Comparison of ENCODE assay signal across 1 cellular context in the genomic region with DNA sequence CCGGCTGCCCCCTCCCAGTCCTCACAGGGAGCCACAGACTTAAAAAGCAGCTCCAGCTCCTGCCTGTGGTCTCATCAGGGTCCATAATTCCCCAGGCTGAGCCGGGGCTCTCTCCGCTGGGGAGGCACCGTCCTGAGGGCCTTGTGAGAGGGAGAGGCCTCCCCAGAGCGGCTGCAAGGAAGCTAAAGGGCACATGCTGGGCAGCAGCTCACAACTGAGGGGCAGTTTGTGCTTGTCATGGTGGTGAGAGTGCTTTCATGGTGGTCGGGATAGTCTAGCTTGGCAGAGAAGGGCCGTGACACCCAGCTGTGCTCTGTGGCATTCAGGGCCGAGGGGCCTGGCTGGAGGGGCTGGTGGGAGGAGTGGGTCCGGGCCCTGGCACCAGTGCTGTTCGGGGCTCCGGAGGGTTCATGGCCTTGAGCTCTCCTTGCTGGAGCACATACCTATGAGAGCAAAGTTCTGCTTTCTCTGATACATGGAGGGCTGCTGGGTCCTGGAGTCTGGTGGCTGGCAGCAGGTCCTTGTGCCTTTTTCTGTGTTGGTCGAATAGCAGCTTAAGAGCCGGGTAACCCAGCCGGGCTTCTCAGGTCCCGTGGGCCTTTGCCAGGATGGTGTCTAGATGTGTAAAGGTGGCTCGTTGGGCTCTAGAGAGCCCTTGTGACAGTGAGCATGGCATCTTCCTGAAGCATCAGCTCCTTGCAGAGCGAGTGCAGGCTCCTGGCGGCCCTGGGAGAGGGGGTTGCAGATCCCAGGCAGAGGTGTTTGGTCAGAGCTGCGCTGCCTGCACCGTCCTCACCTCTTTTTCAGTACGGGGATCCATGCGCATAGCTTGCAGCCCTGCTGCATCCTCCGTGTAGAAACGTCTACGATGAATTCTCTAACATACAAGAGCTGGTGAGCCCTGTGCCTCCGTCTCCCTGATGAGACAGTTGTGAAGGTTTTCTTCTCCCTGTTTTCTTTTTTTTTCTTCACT.
A peak's percentile ranks its signal among the peaks of the same experiment; 100 is the strongest.
TF ChIP-seq lines count a peak whose summit lies in the region.

No MANE protein-coding gene starts in this region.

TF ChIP-seq in HepG2, 621 proteins besides CTCF, POLR2A, EP300 and RAD21 (continued from another document and continues in another):
- TF ChIP-seq ZNF83 (CRISPR knock-in tag; IDR thresholded peaks at IDR 0.05; ENCODE audit: borderline replicate concordance) (no peak), HES4 (CRISPR knock-in tag; IDR thresholded peaks at IDR 0.05; ENCODE audit: borderline replicate concordance) (no peak), THAP11 (CRISPR knock-in tag; IDR thresholded peaks at IDR 0.05) (no peak), ZNF567 (CRISPR knock-in tag; IDR thresholded peaks at IDR 0.05; ENCODE audit: borderline replicate concordance) (no peak), ZNF230 (CRISPR knock-in tag; IDR thresholded peaks at IDR 0.05) (no peak), ZNF343 (CRISPR knock-in tag; IDR thresholded peaks at IDR 0.05) (no peak), ZNF17 (CRISPR knock-in tag; IDR thresholded peaks at IDR 0.05) (no peak), YEATS4 (CRISPR knock-in tag; IDR thresholded peaks at IDR 0.05; ENCODE audit: borderline replicate concordance) (no peak; the same call in 1 of the 2 replicates), ZNF354B (CRISPR knock-in tag; IDR thresholded peaks at IDR 0.05) (no peak), KLF12 (CRISPR knock-in tag; IDR thresholded peaks at IDR 0.05; ENCODE audit: borderline replicate concordance) (no peak), HHEX (CRISPR knock-in tag; IDR thresholded peaks at IDR 0.05) (no peak), SALL1 (CRISPR knock-in tag; IDR thresholded peaks at IDR 0.05) (peak; percentile 31; the same call in 1 of the 2 replicates), ZNF569 (CRISPR knock-in tag; IDR thresholded peaks at IDR 0.05; ENCODE audit: borderline replicate concordance) (no peak), KMT2B (CRISPR knock-in tag; IDR thresholded peaks at IDR 0.05) (no peak), ARNT (IDR thresholded peaks at IDR 0.05) (no peak), ZNF879 (CRISPR knock-in tag; IDR thresholded peaks at IDR 0.05) (no peak), CHD4 (IDR thresholded peaks at IDR 0.05; ENCODE audit: borderline replicate concordance, low read length) (no peak), PHF21A (CRISPR knock-in tag; IDR thresholded peaks at IDR 0.05) (peak; percentile 49; the same call in 1 of the 2 replicates), ZNF572 (CRISPR knock-in tag; IDR thresholded peaks at IDR 0.05) (no peak), CEBPB (IDR thresholded peaks at IDR 0.05; ENCODE audit: borderline replicate concordance, low read depth, low read length) (no peak), BHLHE40 (IDR thresholded peaks at IDR 0.05; ENCODE audit: low read length) (no peak), TBP (CRISPR knock-in tag; IDR thresholded peaks at IDR 0.05) (no peak), ZEB1 (IDR thresholded peaks at IDR 0.05; ENCODE audit: insufficient replicate concordance, low read depth) (no peak), DMAP1 (CRISPR knock-in tag; IDR thresholded peaks at IDR 0.05) (no peak), ELF3 (CRISPR knock-in tag; IDR thresholded peaks at IDR 0.05) (no peak), MZF1 (CRISPR knock-in tag; IDR thresholded peaks at IDR 0.05; ENCODE audit: borderline replicate concordance) (no peak), TOE1 (CRISPR knock-in tag; IDR thresholded peaks at IDR 0.05) (peak; percentile 64; the same call in 1 of the 2 replicates), KAT7 (CRISPR knock-in tag; IDR thresholded peaks at IDR 0.05; ENCODE audit: borderline replicate concordance) (no peak), ZNF501 (CRISPR knock-in tag; IDR thresholded peaks at IDR 0.05) (no peak), ZMYM4 (CRISPR knock-in tag; IDR thresholded peaks at IDR 0.05) (no peak), ZSCAN25 (CRISPR knock-in tag; IDR thresholded peaks at IDR 0.05) (no peak; the same call in 1 of the 2 replicates)
- TF ChIP-seq, protein P1, sequence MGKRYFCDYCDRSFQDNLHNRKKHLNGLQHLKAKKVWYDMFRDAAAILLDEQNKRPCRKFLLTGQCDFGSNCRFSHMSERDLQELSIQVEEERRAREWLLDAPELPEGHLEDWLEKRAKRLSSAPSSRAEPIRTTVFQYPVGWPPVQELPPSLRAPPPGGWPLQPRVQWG (CRISPR knock-in tag; IDR thresholded peaks at IDR 0.05; ENCODE audit: borderline replicate concordance, low read depth): no peak
- TF ChIP-seq, protein P2, sequence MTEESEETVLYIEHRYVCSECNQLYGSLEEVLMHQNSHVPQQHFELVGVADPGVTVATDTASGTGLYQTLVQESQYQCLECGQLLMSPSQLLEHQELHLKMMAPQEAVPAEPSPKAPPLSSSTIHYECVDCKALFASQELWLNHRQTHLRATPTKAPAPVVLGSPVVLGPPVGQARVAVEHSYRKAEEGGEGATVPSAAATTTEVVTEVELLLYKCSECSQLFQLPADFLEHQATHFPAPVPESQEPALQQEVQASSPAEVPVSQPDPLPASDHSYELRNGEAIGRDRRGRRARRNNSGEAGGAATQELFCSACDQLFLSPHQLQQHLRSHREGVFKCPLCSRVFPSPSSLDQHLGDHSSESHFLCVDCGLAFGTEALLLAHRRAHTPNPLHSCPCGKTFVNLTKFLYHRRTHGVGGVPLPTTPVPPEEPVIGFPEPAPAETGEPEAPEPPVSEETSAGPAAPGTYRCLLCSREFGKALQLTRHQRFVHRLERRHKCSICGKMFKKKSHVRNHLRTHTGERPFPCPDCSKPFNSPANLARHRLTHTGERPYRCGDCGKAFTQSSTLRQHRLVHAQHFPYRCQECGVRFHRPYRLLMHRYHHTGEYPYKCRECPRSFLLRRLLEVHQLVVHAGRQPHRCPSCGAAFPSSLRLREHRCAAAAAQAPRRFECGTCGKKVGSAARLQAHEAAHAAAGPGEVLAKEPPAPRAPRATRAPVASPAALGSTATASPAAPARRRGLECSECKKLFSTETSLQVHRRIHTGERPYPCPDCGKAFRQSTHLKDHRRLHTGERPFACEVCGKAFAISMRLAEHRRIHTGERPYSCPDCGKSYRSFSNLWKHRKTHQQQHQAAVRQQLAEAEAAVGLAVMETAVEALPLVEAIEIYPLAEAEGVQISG (CRISPR knock-in tag; IDR thresholded peaks at IDR 0.05): no peak; the same call in 1 of the 2 replicates
- TF ChIP-seq, protein P3, sequence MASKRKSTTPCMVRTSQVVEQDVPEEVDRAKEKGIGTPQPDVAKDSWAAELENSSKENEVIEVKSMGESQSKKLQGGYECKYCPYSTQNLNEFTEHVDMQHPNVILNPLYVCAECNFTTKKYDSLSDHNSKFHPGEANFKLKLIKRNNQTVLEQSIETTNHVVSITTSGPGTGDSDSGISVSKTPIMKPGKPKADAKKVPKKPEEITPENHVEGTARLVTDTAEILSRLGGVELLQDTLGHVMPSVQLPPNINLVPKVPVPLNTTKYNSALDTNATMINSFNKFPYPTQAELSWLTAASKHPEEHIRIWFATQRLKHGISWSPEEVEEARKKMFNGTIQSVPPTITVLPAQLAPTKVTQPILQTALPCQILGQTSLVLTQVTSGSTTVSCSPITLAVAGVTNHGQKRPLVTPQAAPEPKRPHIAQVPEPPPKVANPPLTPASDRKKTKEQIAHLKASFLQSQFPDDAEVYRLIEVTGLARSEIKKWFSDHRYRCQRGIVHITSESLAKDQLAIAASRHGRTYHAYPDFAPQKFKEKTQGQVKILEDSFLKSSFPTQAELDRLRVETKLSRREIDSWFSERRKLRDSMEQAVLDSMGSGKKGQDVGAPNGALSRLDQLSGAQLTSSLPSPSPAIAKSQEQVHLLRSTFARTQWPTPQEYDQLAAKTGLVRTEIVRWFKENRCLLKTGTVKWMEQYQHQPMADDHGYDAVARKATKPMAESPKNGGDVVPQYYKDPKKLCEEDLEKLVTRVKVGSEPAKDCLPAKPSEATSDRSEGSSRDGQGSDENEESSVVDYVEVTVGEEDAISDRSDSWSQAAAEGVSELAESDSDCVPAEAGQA (IDR thresholded peaks at IDR 0.05; ENCODE audit: low read depth): no peak
- TF ChIP-seq, protein P3 (CRISPR knock-in tag; IDR thresholded peaks at IDR 0.05; ENCODE audit: borderline replicate concordance): no peak
- TF ChIP-seq, protein P4, sequence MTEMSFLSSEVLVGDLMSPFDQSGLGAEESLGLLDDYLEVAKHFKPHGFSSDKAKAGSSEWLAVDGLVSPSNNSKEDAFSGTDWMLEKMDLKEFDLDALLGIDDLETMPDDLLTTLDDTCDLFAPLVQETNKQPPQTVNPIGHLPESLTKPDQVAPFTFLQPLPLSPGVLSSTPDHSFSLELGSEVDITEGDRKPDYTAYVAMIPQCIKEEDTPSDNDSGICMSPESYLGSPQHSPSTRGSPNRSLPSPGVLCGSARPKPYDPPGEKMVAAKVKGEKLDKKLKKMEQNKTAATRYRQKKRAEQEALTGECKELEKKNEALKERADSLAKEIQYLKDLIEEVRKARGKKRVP (CRISPR knock-in tag; IDR thresholded peaks at IDR 0.05): 0 out of 4 replicates have a peak, but pooled peaks of 1 of the 2 experiments have one; percentile 42
- TF ChIP-seq, protein P5, sequence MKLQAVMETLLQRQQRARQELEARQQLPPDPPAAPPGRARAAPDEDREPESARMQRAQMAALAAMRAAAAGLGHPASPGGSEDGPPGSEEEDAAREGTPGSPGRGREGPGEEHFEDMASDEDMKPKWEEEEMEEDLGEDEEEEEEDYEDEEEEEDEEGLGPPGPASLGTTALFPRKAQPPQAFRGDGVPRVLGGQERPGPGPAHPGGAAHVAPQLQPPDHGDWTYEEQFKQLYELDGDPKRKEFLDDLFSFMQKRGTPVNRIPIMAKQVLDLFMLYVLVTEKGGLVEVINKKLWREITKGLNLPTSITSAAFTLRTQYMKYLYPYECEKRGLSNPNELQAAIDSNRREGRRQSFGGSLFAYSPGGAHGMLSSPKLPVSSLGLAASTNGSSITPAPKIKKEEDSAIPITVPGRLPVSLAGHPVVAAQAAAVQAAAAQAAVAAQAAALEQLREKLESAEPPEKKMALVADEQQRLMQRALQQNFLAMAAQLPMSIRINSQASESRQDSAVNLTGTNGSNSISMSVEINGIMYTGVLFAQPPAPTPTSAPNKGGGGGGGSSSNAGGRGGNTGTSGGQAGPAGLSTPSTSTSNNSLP (IDR thresholded peaks at IDR 0.05; ENCODE audit: low read depth, low read length): no peak
- TF ChIP-seq, protein P6, sequence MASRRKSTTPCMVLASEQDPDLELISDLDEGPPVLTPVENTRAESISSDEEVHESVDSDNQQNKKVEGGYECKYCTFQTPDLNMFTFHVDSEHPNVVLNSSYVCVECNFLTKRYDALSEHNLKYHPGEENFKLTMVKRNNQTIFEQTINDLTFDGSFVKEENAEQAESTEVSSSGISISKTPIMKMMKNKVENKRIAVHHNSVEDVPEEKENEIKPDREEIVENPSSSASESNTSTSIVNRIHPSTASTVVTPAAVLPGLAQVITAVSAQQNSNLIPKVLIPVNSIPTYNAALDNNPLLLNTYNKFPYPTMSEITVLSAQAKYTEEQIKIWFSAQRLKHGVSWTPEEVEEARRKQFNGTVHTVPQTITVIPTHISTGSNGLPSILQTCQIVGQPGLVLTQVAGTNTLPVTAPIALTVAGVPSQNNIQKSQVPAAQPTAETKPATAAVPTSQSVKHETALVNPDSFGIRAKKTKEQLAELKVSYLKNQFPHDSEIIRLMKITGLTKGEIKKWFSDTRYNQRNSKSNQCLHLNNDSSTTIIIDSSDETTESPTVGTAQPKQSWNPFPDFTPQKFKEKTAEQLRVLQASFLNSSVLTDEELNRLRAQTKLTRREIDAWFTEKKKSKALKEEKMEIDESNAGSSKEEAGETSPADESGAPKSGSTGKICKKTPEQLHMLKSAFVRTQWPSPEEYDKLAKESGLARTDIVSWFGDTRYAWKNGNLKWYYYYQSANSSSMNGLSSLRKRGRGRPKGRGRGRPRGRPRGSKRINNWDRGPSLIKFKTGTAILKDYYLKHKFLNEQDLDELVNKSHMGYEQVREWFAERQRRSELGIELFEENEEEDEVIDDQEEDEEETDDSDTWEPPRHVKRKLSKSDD (CRISPR knock-in tag; IDR thresholded peaks at IDR 0.05; ENCODE audit: low read depth): no peak
- TF ChIP-seq, protein P7, sequence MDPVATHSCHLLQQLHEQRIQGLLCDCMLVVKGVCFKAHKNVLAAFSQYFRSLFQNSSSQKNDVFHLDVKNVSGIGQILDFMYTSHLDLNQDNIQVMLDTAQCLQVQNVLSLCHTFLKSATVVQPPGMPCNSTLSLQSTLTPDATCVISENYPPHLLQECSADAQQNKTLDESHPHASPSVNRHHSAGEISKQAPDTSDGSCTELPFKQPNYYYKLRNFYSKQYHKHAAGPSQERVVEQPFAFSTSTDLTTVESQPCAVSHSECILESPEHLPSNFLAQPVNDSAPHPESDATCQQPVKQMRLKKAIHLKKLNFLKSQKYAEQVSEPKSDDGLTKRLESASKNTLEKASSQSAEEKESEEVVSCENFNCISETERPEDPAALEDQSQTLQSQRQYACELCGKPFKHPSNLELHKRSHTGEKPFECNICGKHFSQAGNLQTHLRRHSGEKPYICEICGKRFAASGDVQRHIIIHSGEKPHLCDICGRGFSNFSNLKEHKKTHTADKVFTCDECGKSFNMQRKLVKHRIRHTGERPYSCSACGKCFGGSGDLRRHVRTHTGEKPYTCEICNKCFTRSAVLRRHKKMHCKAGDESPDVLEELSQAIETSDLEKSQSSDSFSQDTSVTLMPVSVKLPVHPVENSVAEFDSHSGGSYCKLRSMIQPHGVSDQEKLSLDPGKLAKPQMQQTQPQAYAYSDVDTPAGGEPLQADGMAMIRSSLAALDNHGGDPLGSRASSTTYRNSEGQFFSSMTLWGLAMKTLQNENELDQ (CRISPR knock-in tag; IDR thresholded peaks at IDR 0.05; ENCODE audit: borderline replicate concordance): no peak
- TF ChIP-seq, protein P8, sequence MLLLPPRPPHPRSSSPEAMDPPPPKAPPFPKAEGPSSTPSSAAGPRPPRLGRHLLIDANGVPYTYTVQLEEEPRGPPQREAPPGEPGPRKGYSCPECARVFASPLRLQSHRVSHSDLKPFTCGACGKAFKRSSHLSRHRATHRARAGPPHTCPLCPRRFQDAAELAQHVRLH (CRISPR knock-in tag; IDR thresholded peaks at IDR 0.05; ENCODE audit: borderline replicate concordance, low read depth): no peak
